Comparison of ENCODE assay signal across 31 cellular contexts in the genomic region with DNA sequence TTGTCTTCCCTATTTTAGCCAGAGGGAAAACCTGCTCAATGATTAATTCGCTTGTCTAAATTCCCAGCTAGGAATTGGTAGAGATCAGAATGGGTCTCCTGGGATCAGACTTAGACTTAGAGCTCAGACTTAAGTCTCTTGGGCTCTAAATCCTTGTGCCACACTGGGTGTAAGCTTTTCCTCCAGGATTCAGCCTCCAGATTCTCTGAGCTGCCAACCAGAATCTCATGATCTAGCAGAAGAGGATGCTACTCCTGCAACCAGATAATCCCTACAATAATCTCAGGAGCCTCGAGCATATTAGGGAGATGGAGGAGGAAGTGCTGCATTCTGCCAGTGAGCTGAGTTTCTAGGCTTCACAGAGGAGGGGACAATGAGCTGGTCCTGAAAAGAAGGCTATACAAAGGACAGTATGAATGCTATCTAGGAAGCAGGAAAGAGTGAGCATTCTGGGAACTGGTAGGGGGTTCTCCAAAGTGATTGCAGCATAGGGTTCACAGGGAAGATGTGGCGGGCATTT.
"Had no signal": no experiment of that assay in that cellular context is flagged by ENCODE, and none has a peak within 500 bp of the region (broad histone marks: within the 10 kb centered on the region; RNA-seq: fewer than 3 reads in every experiment).

No MANE protein-coding gene starts in this region.

- H3K9me3 ChIP-seq: MG63, Peyer's patch, SJCRH30, SK-N-SH had no signal

- H3K36me3 Mint-ChIP-seq: activated CD8-positive, alpha-beta memory T cell treated with anti-CD3 and anti-CD28 coated beads, Interleukin-2, amount 10 ng/mL, durations not matched to agents 7 days and 5 days; activated naive CD4-positive, alpha-beta T cell treated with anti-CD3 and anti-CD28 coated beads, Interleukin-2, amount 50 U/mL, for 72 hours had no signal

- H3K27ac Mint-ChIP-seq: activated B cell treated with CpG ODN at 0.5 μM for 24 hours; activated CD4-positive, alpha-beta T cell treated with anti-CD3 and anti-CD28 coated beads, Interleukin-2, amount 10 ng/mL, durations not matched to agents 24 days and 14 days; activated CD8-positive, alpha-beta memory T cell treated with anti-CD3 and anti-CD28 coated beads, Interleukin-2, amount 10 ng/mL, durations not matched to agents 7 days and 5 days; activated naive CD4-positive, alpha-beta T cell treated with anti-CD3 and anti-CD28 coated beads, Interleukin-2, amount 50 U/mL, for 72 hours; activated naive CD8-positive, alpha-beta T cell treated with anti-CD3 and anti-CD28 coated beads, Interleukin-2, amount 50 U/mL, for 24 hours; activated T-cell treated with anti-CD3 and anti-CD28 coated beads, Interleukin-2, amount 50 U/mL, for 24 hours; activated T-helper 1 cell treated with anti-CD3 and anti-CD28 coated beads, Interleukin-12 subunit alpha, Interleukin-12 subunit beta, Interleukin-2, Interleukin-4 antibody, amounts not matched to agents 30 ng/mL and 10 ng/mL and 1 ng/mL, durations not matched to agents 14 hours and 24 hours and 36 hours had no signal

- H3K4me3 ChIP-seq: cardiac muscle cell, MG63, Peyer's patch, SJCRH30 had no signal

- H3K4me1 ChIP-seq: Peyer's patch, SJCRH30 had no signal

- H3K27me3 Mint-ChIP-seq: activated B cell treated with CpG ODN at 0.5 μM for 24 hours; activated CD4-positive, alpha-beta T cell treated with anti-CD3 and anti-CD28 coated beads, Interleukin-2, amount 10 ng/mL, durations not matched to agents 24 days and 14 days; activated CD8-positive, alpha-beta memory T cell treated with anti-CD3 and anti-CD28 coated beads, Interleukin-2, amount 10 ng/mL, durations not matched to agents 7 days and 5 days; activated naive CD8-positive, alpha-beta T cell treated with anti-CD3 and anti-CD28 coated beads, Interleukin-2, amount 50 U/mL, for 24 hours; activated T-cell treated with anti-CD3 and anti-CD28 coated beads, Interleukin-2, amount 50 U/mL, for 24 hours had no signal

- H3K27me3 ChIP-seq: brain microvascular endothelial cell, cardiac muscle cell, MG63, Peyer's patch, SJCRH30 had no signal

- H3K4me3 Mint-ChIP-seq: activated B cell treated with CpG ODN at 0.5 μM for 24 hours; activated CD4-positive, alpha-beta T cell treated with anti-CD3 and anti-CD28 coated beads, Interleukin-2, amount 10 ng/mL, durations not matched to agents 24 days and 14 days; activated CD8-positive, alpha-beta memory T cell treated with anti-CD3 and anti-CD28 coated beads, Interleukin-2, amount 10 ng/mL, durations not matched to agents 7 days and 5 days; activated naive CD8-positive, alpha-beta T cell treated with anti-CD3 and anti-CD28 coated beads, Interleukin-2, amount 50 U/mL, for 24 hours; activated T-cell treated with anti-CD3 and anti-CD28 coated beads, Interleukin-2, amount 50 U/mL, for 24 hours; activated T-helper 1 cell treated with anti-CD3 and anti-CD28 coated beads, Interleukin-12 subunit alpha, Interleukin-12 subunit beta, Interleukin-2, Interleukin-4 antibody, amounts not matched to agents 30 ng/mL and 10 ng/mL and 1 ng/mL, durations not matched to agents 14 hours and 24 hours and 36 hours had no signal

- H3K36me3 ChIP-seq: brain microvascular endothelial cell, cardiac muscle cell, MG63, Peyer's patch, SJCRH30 had no signal

- DNase-seq: activated B cell treated with CpG ODN at 0.5 μM for 24 hours; activated CD4-positive, alpha-beta T cell treated with anti-CD3 and anti-CD28 coated beads for 1 hour; activated CD4-positive, alpha-beta T cell treated with anti-CD3 and anti-CD28 coated beads, Interleukin-2, amount 10 ng/mL, durations not matched to agents 24 days and 14 days; activated CD4-positive, alpha-beta T cell treated with anti-CD3 and anti-CD28 coated beads, Interleukin-2, amount 50 U/mL, for 48 hours; activated CD8-positive, alpha-beta memory T cell treated with anti-CD3 and anti-CD28 coated beads, Interleukin-2, amount 10 ng/mL, durations not matched to agents 7 days and 5 days; activated effector memory CD4-positive, alpha-beta T cell treated with Interleukin-2 at 50 U/mL for 16 hours; activated naive CD4-positive, alpha-beta T cell; activated naive CD8-positive, alpha-beta T cell treated with anti-CD3 and anti-CD28 coated beads, Interleukin-2, amount 50 U/mL, for 24 hours; activated T-cell treated with anti-CD3 and anti-CD28 coated beads, Interleukin-2, amount 50 U/mL, for 24 hours; amniotic stem cell; brain microvascular endothelial cell; MG63; MV-4-11; NCI-H1092 treated with DMSO at 0.1 percent for 48 hours; NCI-H1417 treated with DMSO at 0.1 percent for 48 hours; NCI-H1694; NCI-H2029; NCI-H2107; NCI-H2171 treated with DMSO at 0.1 percent for 48 hours; NCI-H226; NCI-H526; NCI-H774; NK-92 treated with Interleukin-12 subunit alpha and Interleukin-12 subunit beta, amount 100 ng/mL, for 24 hours; Right ventricle myocardium superior; SJCRH30; SK-N-SH had no signal

- H3K27ac ChIP-seq: brain microvascular endothelial cell, cardiac muscle cell, Peyer's patch, RWPE1, SJCRH30 had no signal

- H3K9me3 Mint-ChIP-seq: activated B cell treated with CpG ODN at 0.5 μM for 24 hours; activated CD4-positive, alpha-beta T cell treated with anti-CD3 and anti-CD28 coated beads, Interleukin-2, amount 10 ng/mL, durations not matched to agents 24 days and 14 days had no signal
